ENCODE assay signal across 8 cellular contexts in the genomic region with DNA sequence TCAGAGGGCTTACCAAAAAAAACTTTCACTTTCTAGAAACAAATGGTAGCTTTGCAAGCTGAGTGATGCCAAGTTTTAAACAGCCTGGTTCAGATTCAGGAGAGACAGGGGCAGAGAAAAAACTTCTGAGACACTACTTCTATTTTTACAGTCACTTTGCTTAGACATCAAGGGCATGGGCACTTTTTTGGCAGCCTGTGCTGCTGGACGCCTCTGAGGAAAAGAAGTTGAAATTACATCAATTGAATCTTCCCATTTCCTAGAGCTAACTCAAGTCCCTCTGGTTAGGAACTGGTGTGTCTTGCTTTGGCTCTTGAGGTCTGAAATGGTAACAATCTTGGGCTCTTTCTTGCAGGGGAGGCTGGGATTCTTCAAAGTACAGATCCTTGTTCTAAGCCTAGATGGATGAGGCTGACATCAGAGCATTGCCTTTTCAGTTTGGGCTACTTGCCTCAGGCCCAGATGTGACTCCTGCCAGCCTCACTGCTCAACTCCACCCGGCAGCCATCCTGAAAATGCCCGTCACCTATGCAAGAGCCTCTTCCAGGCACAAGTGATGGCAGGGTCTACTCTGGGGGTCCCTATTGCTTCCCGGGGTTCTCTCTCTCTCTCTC.
DNase-seq lines count a peak whose midpoint lies in the region; ATAC-seq and TF ChIP-seq lines count a peak whose summit lies in the region.

No MANE protein-coding gene starts in this region.

- peak overlapping the region; percentile 71 for H3K9ac ChIP-seq in IMR-90 (ENCODE audit: low read depth, low read length)

- 0 out of 2 replicates have a peak, but pooled peaks cover 1% of the 10 kb centered on the region for H3K36me3 ChIP-seq in IMR-90 (ENCODE audit: control insufficient read depth, insufficient read depth, low read length)
- no peaks in the 10 kb centered on the region for H3K36me3 ChIP-seq in thoracic aorta

- H3K27me3 ChIP-seq in IMR-90 (ENCODE audit: control insufficient read depth, insufficient read depth, low read length) (no peaks in the 10 kb centered on the region), thoracic aorta (replicated peaks; ENCODE audit: insufficient read depth) (no peaks in the 10 kb centered on the region)

- peak overlapping the region; percentile 73; the same call in 1 of the 2 replicates for H3K56ac ChIP-seq in IMR-90 (ENCODE audit: extremely low read depth, insufficient read depth, low read length)

- H3K4me1 ChIP-seq in IMR-90 (ENCODE audit: control insufficient read depth, insufficient read depth, low read length) (peaks cover 22% of the 10 kb centered on the region), thoracic aorta (ENCODE audit: control insufficient read depth in 1 of 2, low read depth in 2 of 2) (peaks cover 18 to 65% of the 10 kb centered on the region in 2 donors)

- H3K4me2 ChIP-seq in IMR-90 (ENCODE audit: low read depth, low read length): peak overlapping the region; percentile 80

- DNase-seq in activated CD4-positive, CD25-positive, alpha-beta regulatory T cell treated with anti-CD3 and anti-CD28 coated beads, Interleukin-2, amount 50 U/mL, for 72 hours: peak; percentile 49
- DNase-seq in IMR-90: peak; percentile 38
- peak; percentile 51 for DNase-seq in fibroblast of peridontal ligament (ENCODE audit: extremely low read depth)
- no peak for DNase-seq in thoracic aorta (ENCODE audit: low spot score)
- DNase-seq in SIG-M5 (lab: John Stamatoyannopoulos, UW): no peak
- DNase-seq in NCI-H1048 (lab: John Stamatoyannopoulos, UW): no peak
- DNase-seq in NCI-H524 treated with DMSO at 0.1 percent for 48 hours (lab: John Stamatoyannopoulos, UW): no peak

- TF ChIP-seq POLR2A in IMR-90 (IDR thresholded peaks at IDR 0.05; ENCODE audit: low read depth, low read length): no peak

- H3K4me3 ChIP-seq in IMR-90 (ENCODE audit: insufficient read depth, low read depth, low read length) (peak overlapping the region; percentile 35; the same call in 1 of the 2 replicates), thoracic aorta (peak overlapping the region; percentile 70)

- peak overlapping the region; percentile 70 for H2BK20ac ChIP-seq in IMR-90 (ENCODE audit: low read depth, low read length)

- peak overlapping the region; percentile 90 for H2AFZ ChIP-seq in IMR-90 (replicated peaks; ENCODE audit: low read length, poor library complexity)

- BruUV-seq in IMR-90 (replicated peaks; lab: Mats Ljungman, UMichigan): no TSS peak

- peak overlapping the region; percentile 94 for H3K23ac ChIP-seq in IMR-90 (ENCODE audit: low read depth, low read length)

- H2BK120ac ChIP-seq in IMR-90 (ENCODE audit: low read depth, low read length): peak overlapping the region; percentile 89

- CTCF ChIA-PET in IMR-90 (lab: Yijun Ruan, JAX): interaction anchor here (1.3 kb wide), 1 partner anchor 15 kb away, joined by 3 read pairs; no protein-coding TSS in a partner anchor

- H3K14ac ChIP-seq in IMR-90 (replicated peaks; ENCODE audit: low read depth, low read length): peak overlapping the region; percentile 96

- intact Hi-C loops in IMR-90 (cut with micrococcal nuclease): loop anchor here (5.0 kb wide), 2 partner anchors 94 to 164 kb away; no protein-coding TSS in a partner anchor

- peak overlapping the region; percentile 97; the same call in 2 of the 3 replicates for H2BK15ac ChIP-seq in IMR-90 (ENCODE audit: low read depth, low read length)

- peak overlapping the region; percentile 87 for H3K18ac ChIP-seq in IMR-90 (ENCODE audit: low read depth, low read length)

- peak overlapping the region; percentile 95 for H2AK5ac ChIP-seq in IMR-90 (ENCODE audit: low read depth, low read length)

- H3K79me1 ChIP-seq in IMR-90 (ENCODE audit: low read depth in 1 of 2, low read length in 2 of 2): peaks cover 28 to 45% of the 10 kb centered on the region in 2 experiments

- TF ChIP-seq CTCF in IMR-90 (conservative IDR thresholded peaks at IDR 0.05; ENCODE audit: low read depth, low read length) (no peak), thoracic aorta (IDR thresholded peaks at IDR 0.05) (no peak)

- H2AK9ac ChIP-seq in IMR-90 (replicated peaks; ENCODE audit: low read depth, low read length, poor library complexity): peak overlapping the region; percentile 75

- peak overlapping the region; percentile 95 for H4K91ac ChIP-seq in IMR-90 (ENCODE audit: insufficient read depth, low read depth, low read length)

- peak overlapping the region; percentile 96 for H2BK5ac ChIP-seq in IMR-90 (ENCODE audit: low read depth, low read length, poor library complexity, severe bottlenecking)

- dilution Hi-C loops in IMR-90 (cut with HindIII; ENCODE audit: low sequenced_read_pairs, unreplicated experiment): no loop called here

- in situ Hi-C loops in IMR-90 (cut with MboI; ENCODE audit: low sequenced_read_pairs): no loop called here

- 100% methylated on average over 2 of the region's 4 CpGs; no CpG with 5 or more reads in 1 of the 2 experiments for WGBS in IMR-90 (ENCODE audit: extremely low coverage in 2 of 2, insufficient read length in 1 of 2), 2 experiments

- peak overlapping the region; percentile 83 for H4K5ac ChIP-seq in IMR-90 (ENCODE audit: low read depth, low read length)

- H3K27ac ChIP-seq in IMR-90 (ENCODE audit: insufficient read depth, low read length): peak overlapping the region; percentile 97
- H3K27ac ChIP-seq in thoracic aorta: peak overlapping the region; percentile 89 to 90

- peaks cover 26% of the 10 kb centered on the region for H3K9me1 ChIP-seq in IMR-90 (ENCODE audit: insufficient read depth, low read length)

- no peak for TF ChIP-seq RAD21 in IMR-90 (IDR thresholded peaks at IDR 0.05; ENCODE audit: low read length)

- POLR2A ChIA-PET in IMR-90 (lab: Charles Lee; ENCODE audit: unreplicated experiment): no interaction called here

- ATAC-seq in activated CD4-positive, CD25-positive, alpha-beta regulatory T cell treated with anti-CD3 and anti-CD28 coated beads, Interleukin-2, amount 50 U/mL, for 24 hours: no peak
- ATAC-seq in IMR-90 (ENCODE audit: low read depth) (peak; percentile 41), thoracic aorta (ENCODE audit: insufficient number of reproducible peaks, low FRiP score, low read depth) (no peak)

- no peaks in the 10 kb centered on the region for H3K9me3 ChIP-seq in IMR-90 (ENCODE audit: control insufficient read depth, insufficient read depth, low read length)
- H3K9me3 ChIP-seq in thoracic aorta: no peaks in the 10 kb centered on the region

- peak overlapping the region; percentile 83 to 96 for H4K8ac ChIP-seq in IMR-90 (ENCODE audit: low read depth in 2 of 2, low read length in 2 of 2)

- peak overlapping the region; percentile 97 for H3K4ac ChIP-seq in IMR-90 (ENCODE audit: low read depth, low read length)

- H4K20me1 ChIP-seq in IMR-90 (ENCODE audit: insufficient read depth, low read length): no peaks in the 10 kb centered on the region

TF ChIP-seq in IMR-90, 13 proteins besides CTCF, POLR2A, EP300 and RAD21:
- no peak for TF ChIP-seq BHLHE40 (IDR thresholded peaks at IDR 0.05; ENCODE audit: low read depth, low read length)
- TF ChIP-seq CEBPB (IDR thresholded peaks at IDR 0.05; ENCODE audit: low read depth, low read length): no peak
- no peak for TF ChIP-seq MXI1 (IDR thresholded peaks at IDR 0.05; ENCODE audit: borderline replicate concordance, low read depth, low read length)
- no peak for TF ChIP-seq NFE2L2 (IDR thresholded peaks at IDR 0.05; ENCODE audit: low read depth, low read length)

Comparison
In these comparisons a context has a peak if more than half of its experiments do, and no peak if none do; other contexts are left out.
1. DNase-seq: peak in activated CD4-positive, CD25-positive, alpha-beta regulatory T cell treated with anti-CD3 and anti-CD28 coated beads, Interleukin-2, amount 50 U/mL, for 72 hours (single experiment), IMR-90 (single experiment) and fibroblast of peridontal ligament (single experiment); none in thoracic aorta (single experiment), SIG-M5 (single experiment), NCI-H1048 (single experiment) and NCI-H524 treated with DMSO at 0.1 percent for 48 hours (single experiment).